Comparison of ENCODE assay signal across 18 cellular contexts in the genomic region with DNA sequence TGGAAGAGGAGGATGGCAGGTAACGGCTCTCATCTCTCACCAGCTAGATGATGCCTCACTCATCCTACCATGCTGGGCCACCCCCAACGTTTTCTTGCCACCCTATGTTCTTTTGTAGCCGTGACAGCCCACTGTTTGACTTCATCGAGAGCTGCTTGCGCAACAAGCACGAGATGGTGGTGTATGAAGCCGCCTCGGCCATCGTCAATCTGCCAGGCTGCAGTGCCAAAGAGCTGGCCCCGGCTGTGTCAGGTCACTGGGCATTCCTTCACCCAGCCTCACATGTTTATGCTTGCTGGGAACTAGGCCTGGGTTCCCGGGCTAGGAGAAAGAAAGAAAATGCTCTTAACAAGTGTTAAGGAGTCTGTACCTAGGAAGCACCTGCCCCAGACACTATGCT. TPM values are rescaled to one million over a fixed set of nuclear protein-coding genes. Genes with fewer than 3 reads are reported as not detected.
A peak's percentile ranks its signal among the peaks of the same experiment; 100 is the strongest.
DNase-seq lines count a peak whose midpoint lies in the region; ATAC-seq, FAIRE-seq and TF ChIP-seq lines count a peak whose summit lies in the region.
"Had no signal": no experiment of that assay in that cellular context is flagged by ENCODE, and none has a peak within 500 bp of the region (broad histone marks: within the 10 kb centered on the region; RNA-seq: fewer than 3 reads in every experiment).

No MANE protein-coding gene starts in this region.

- H3K27ac Mint-ChIP-seq in stimulated activated effector memory CD8-positive, alpha-beta T cell treated with anti-CD3 and anti-CD28 coated beads, Interleukin-12 subunit alpha, Interleukin-12 subunit beta, amount 100 ng/mL, for 72 hours, result peak overlapping the region; percentile 36

- in situ Hi-C loops in IMR-90 (cut with MboI; ENCODE audit: low sequenced_read_pairs) (no loop called here), K562 (cut with MboI) (no loop called here), HepG2 (cut with HindIII; ENCODE audit: extremely low pct_ligation_motif_present, low pct_unique_long_range_greater_than_20kb) (no loop called here)

- H3K4me3 ChIP-seq in IMR-90 (ENCODE audit: insufficient read depth, low read depth, low read length) (no peak overlapping the region), K562 (no peak overlapping the region), HepG2 (replicated peaks in 1 of 3; ENCODE audit: insufficient read depth in 1 of 3, low read depth in 2 of 3, low read length in 3 of 3) (no peak overlapping the region), breast epithelium (no peak overlapping the region)
- H3K4me3 ChIP-seq: GM23248 had no signal

- H3K27ac ChIP-seq in IMR-90 (ENCODE audit: insufficient read depth, low read length) (no peak overlapping the region), K562 (ENCODE audit: extremely low read depth, low read depth, low read length) (no peak overlapping the region), HepG2 (ENCODE audit: extremely low read length, insufficient read depth, low read length) (no peak overlapping the region), breast epithelium (no peak overlapping the region)
- H3K27ac ChIP-seq: C4-2B, GM23248 had no signal

- dilution Hi-C loops in IMR-90 (cut with HindIII; ENCODE audit: low sequenced_read_pairs, unreplicated experiment), result no loop called here

- no peak overlapping the region for H3K4me3 Mint-ChIP-seq in stimulated activated effector memory CD8-positive, alpha-beta T cell treated with anti-CD3 and anti-CD28 coated beads, Interleukin-12 subunit alpha, Interleukin-12 subunit beta, amount 100 ng/mL, for 72 hours

- H4K5ac ChIP-seq in IMR-90 (ENCODE audit: low read depth, low read length), result no peak overlapping the region

- H3K4me1 Mint-ChIP-seq in stimulated activated effector memory CD8-positive, alpha-beta T cell treated with anti-CD3 and anti-CD28 coated beads, Interleukin-12 subunit alpha, Interleukin-12 subunit beta, amount 100 ng/mL, for 72 hours, result peaks cover 24% of the 10 kb centered on the region

- H2AFZ ChIP-seq in IMR-90 (replicated peaks; ENCODE audit: low read length, poor library complexity) (no peak overlapping the region), K562 (ENCODE audit: low read depth, low read length) (no peak overlapping the region), HepG2 (ENCODE audit: low read length) (no peak overlapping the region)
- H2AFZ ChIP-seq: GM23248 had no signal

- CTCF ChIA-PET in IMR-90 (lab: Yijun Ruan, JAX), result no interaction called here
- CTCF ChIA-PET in K562 (lab: Yijun Ruan, JAX; ENCODE audit: low intra/inter-chr PET ratio), result no interaction called here
- CTCF ChIA-PET in HepG2 (lab: Yijun Ruan, JAX; ENCODE audit: low intra/inter-chr PET ratio, low total read pairs), result no interaction called here

- H2AK5ac ChIP-seq in IMR-90 (ENCODE audit: low read depth, low read length), result no peak overlapping the region

- BruUV-seq in IMR-90 (replicated peaks; lab: Mats Ljungman, UMichigan) (no TSS peak), K562 (replicated peaks; lab: Mats Ljungman, UMichigan) (no TSS peak), HepG2 (replicated peaks; lab: Mats Ljungman, UMichigan) (no TSS peak)

- no peak overlapping the region for H2BK20ac ChIP-seq in IMR-90 (ENCODE audit: low read depth, low read length)

- H3K4ac ChIP-seq in IMR-90 (ENCODE audit: low read depth, low read length), result no peak overlapping the region

- H3K27me3 ChIP-seq in IMR-90 (ENCODE audit: control insufficient read depth, insufficient read depth, low read length) (no peaks in the 10 kb centered on the region), K562 (ENCODE audit: control insufficient read depth in 2 of 2, insufficient read depth in 2 of 2, low read length in 2 of 2) (no peaks in the 10 kb centered on the region), HepG2 (ENCODE audit: control insufficient read depth in 1 of 2, insufficient read depth in 2 of 2, low read length in 2 of 2) (no peaks in the 10 kb centered on the region), breast epithelium (no peaks in the 10 kb centered on the region)

- H3K18ac ChIP-seq in IMR-90 (ENCODE audit: low read depth, low read length), result no peak overlapping the region

- peaks cover 64% of the 10 kb centered on the region for H4K20me1 ChIP-seq in IMR-90 (ENCODE audit: insufficient read depth, low read length)
- H4K20me1 ChIP-seq in K562 (replicated peaks; ENCODE audit: control insufficient read depth, insufficient read depth, low read length), result 0 out of 2 replicates have a peak, but pooled peaks cover 3% of the 10 kb centered on the region
- peaks cover 3% of the 10 kb centered on the region; the same call in 1 of the 2 replicates for H4K20me1 ChIP-seq in HepG2 (ENCODE audit: insufficient read depth, low read length)

- H3K4me2 ChIP-seq in IMR-90 (ENCODE audit: low read depth, low read length) (no peak overlapping the region), K562 (ENCODE audit: insufficient read depth, low read length) (no peak overlapping the region), HepG2 (ENCODE audit: low read depth, low read length) (no peak overlapping the region)

- H4K8ac ChIP-seq in IMR-90 (ENCODE audit: low read depth in 2 of 2, low read length in 2 of 2), result no peak overlapping the region

- H3K9me3 Mint-ChIP-seq in stimulated activated effector memory CD8-positive, alpha-beta T cell treated with anti-CD3 and anti-CD28 coated beads, Interleukin-12 subunit alpha, Interleukin-12 subunit beta, amount 100 ng/mL, for 72 hours, result no peaks in the 10 kb centered on the region

- TF ChIP-seq CTCF in IMR-90 (conservative IDR thresholded peaks at IDR 0.05; ENCODE audit: low read depth, low read length) (no peak), K562 (IDR thresholded peaks at IDR 0.05 in 2 of 3, conservative IDR thresholded peaks at IDR 0.05 in 1 of 3; ENCODE audit: insufficient read depth in 2 of 3, low read depth in 1 of 3, low read length in 3 of 3) (no peak), HepG2 (CRISPR knock-in tag; IDR thresholded peaks at IDR 0.05) (no peak), breast epithelium (IDR thresholded peaks at IDR 0.05) (no peak)

- no peak overlapping the region for H2AK9ac ChIP-seq in IMR-90 (replicated peaks; ENCODE audit: low read depth, low read length, poor library complexity)

- POLR2A ChIA-PET in IMR-90 (lab: Charles Lee; ENCODE audit: unreplicated experiment) (no interaction called here), K562 (lab: Yijun Ruan, JAX) (interaction anchor here (0.6 to 4.7 kb wide), 2 partner anchors 9 to 15 kb away, joined by 4 to 20 read pairs; no protein-coding TSS in a partner anchor), HepG2 (lab: Yijun Ruan, JAX) (interaction anchor here (1.0 kb wide), 1 partner anchor 8 kb away, joined by 3 read pairs; a partner anchor contains a TSS)

- TF ChIP-seq EP300 in K562 (IDR thresholded peaks at IDR 0.05; ENCODE audit: low read length) (no peak), HepG2 (IDR thresholded peaks at IDR 0.05; ENCODE audit: low read depth in 2 of 2, low read length in 2 of 2) (no peak), HepG2 (CRISPR knock-in tag; IDR thresholded peaks at IDR 0.05; ENCODE audit: borderline replicate concordance) (no peak)

- H3K9ac ChIP-seq in IMR-90 (ENCODE audit: low read depth, low read length) (no peak overlapping the region), K562 (ENCODE audit: insufficient read depth in 1 of 2, low read depth in 2 of 2, low read length in 2 of 2) (no peak overlapping the region), HepG2 (ENCODE audit: insufficient read depth, low read depth, low read length) (no peak overlapping the region)
- H3K9ac ChIP-seq: GM23248 had no signal

- H3K9me3 ChIP-seq in IMR-90 (ENCODE audit: control insufficient read depth, insufficient read depth, low read length), result no peaks in the 10 kb centered on the region
- no peaks in the 10 kb centered on the region for H3K9me3 ChIP-seq in K562 (replicated peaks; ENCODE audit: control insufficient read depth, insufficient read depth, low read depth, low read length)
- H3K9me3 ChIP-seq in HepG2 (ENCODE audit: low read length), result no peaks in the 10 kb centered on the region
- H3K9me3 ChIP-seq in breast epithelium, result no peaks in the 10 kb centered on the region

- H3K23ac ChIP-seq in IMR-90 (ENCODE audit: low read depth, low read length), result no peak overlapping the region

- peaks cover 10% of the 10 kb centered on the region for H3K9me1 ChIP-seq in IMR-90 (ENCODE audit: insufficient read depth, low read length)
- no peaks in the 10 kb centered on the region for H3K9me1 ChIP-seq in K562 (ENCODE audit: control insufficient read depth, insufficient read depth, low read length)

- WGBS in IMR-90 (ENCODE audit: extremely low coverage in 2 of 2, insufficient read length in 1 of 2), 2 experiments, result no CpG with 5 or more reads among the region's 11 CpGs
- WGBS in K562 (ENCODE audit: insufficient coverage, low coverage, missing lambda C conversion rate), result 87% methylated on average over 8 of the region's 11 CpGs
- WGBS in HepG2 (ENCODE audit: low lambda C conversion rate), result 98% methylated on average over 10 of the region's 11 CpGs

- H4K91ac ChIP-seq in IMR-90 (ENCODE audit: insufficient read depth, low read depth, low read length), result no peak overlapping the region

- ATAC-seq in IMR-90 (ENCODE audit: low read depth) (no peak), K562 (no peak), HepG2 (no peak), GM21619 (IDR thresholded peaks at IDR 0.05; ENCODE audit: unreplicated experiment) (no peak), GM21423 (IDR thresholded peaks at IDR 0.05; ENCODE audit: unreplicated experiment) (no peak)
- no peak for ATAC-seq in stimulated activated effector memory CD8-positive, alpha-beta T cell treated with anti-CD3 and anti-CD28 coated beads, Interleukin-12 subunit alpha, Interleukin-12 subunit beta, amount 100 ng/mL, for 72 hours
- ATAC-seq: HCT116, SK-N-SH treated with all-trans-retinoic acid at 6 μM for 48 hours had no signal

- TF ChIP-seq POLR2A in IMR-90 (IDR thresholded peaks at IDR 0.05; ENCODE audit: low read depth, low read length) (no peak), K562 (conservative IDR thresholded peaks at IDR 0.05) (no peak), HepG2 (IDR thresholded peaks at IDR 0.05; ENCODE audit: insufficient read depth in 1 of 2, low read depth in 2 of 2, low read length in 2 of 2) (no peak; a peak in 1 of 4 replicates), breast epithelium (IDR thresholded peaks at IDR 0.05) (no peak)

- H3K56ac ChIP-seq in IMR-90 (ENCODE audit: extremely low read depth, insufficient read depth, low read length), result no peak overlapping the region

- H3K4me1 ChIP-seq in IMR-90 (ENCODE audit: control insufficient read depth, insufficient read depth, low read length) (peaks cover 4% of the 10 kb centered on the region), K562 (replicated peaks in 1 of 2; ENCODE audit: control insufficient read depth in 2 of 2, insufficient read depth in 2 of 2, low read length in 2 of 2) (no peaks in the 10 kb centered on the region), HepG2 (ENCODE audit: insufficient read depth, low read length) (peaks cover 7% of the 10 kb centered on the region; the same call in 1 of the 2 replicates), breast epithelium (no peaks in the 10 kb centered on the region)

- no peak for DNase-seq in IMR-90
- DNase-seq in K562 (ENCODE audit: extremely low read depth in 1 of 4, low spot score in 3 of 4), result no peak
- DNase-seq in HepG2 (ENCODE audit: low spot score), result no peak
- no peak for DNase-seq in stimulated activated effector memory CD8-positive, alpha-beta T cell treated with anti-CD3 and anti-CD28 coated beads, Interleukin-12 subunit alpha, Interleukin-12 subunit beta, amount 100 ng/mL, for 72 hours (ENCODE audit: low spot score in 2 of 2)
- DNase-seq in breast epithelium (ENCODE audit: low spot score in 2 of 2), result no peak
- DNase-seq: AML-193, DMS79 treated with DMSO at 0.1 percent for 48 hours, GM23248, KG1, NCI-H1694 treated with DMSO at 0.1 percent for 48 hours, NCI-H774, OCI-M1, SIG-M5 had no signal

- H3K36me3 ChIP-seq in IMR-90 (ENCODE audit: control insufficient read depth, insufficient read depth, low read length) (peaks cover 76% of the 10 kb centered on the region), K562 (ENCODE audit: control insufficient read depth, insufficient read depth, low read length) (peaks cover 83% of the 10 kb centered on the region), HepG2 (replicated peaks in 1 of 2; ENCODE audit: control insufficient read depth in 1 of 2, insufficient read depth in 2 of 2, low read length in 2 of 2) (peaks cover 56 to 89% of the 10 kb centered on the region in 2 experiments), breast epithelium (peaks cover 41% of the 10 kb centered on the region)

- TF ChIP-seq RAD21 in IMR-90 (IDR thresholded peaks at IDR 0.05; ENCODE audit: low read length) (no peak), K562 (CRISPR knock-in tag; conservative IDR thresholded peaks at IDR 0.05 in 1 of 2, IDR thresholded peaks at IDR 0.05 in 1 of 2) (no peak), HepG2 (CRISPR knock-in tag; IDR thresholded peaks at IDR 0.05) (no peak)

- no peak overlapping the region for H2BK15ac ChIP-seq in IMR-90 (ENCODE audit: low read depth, low read length)

- intact Hi-C loops in IMR-90 (cut with micrococcal nuclease), result no loop called here
- intact Hi-C loops in K562 (cut with micrococcal nuclease), result no loop called here
- intact Hi-C loops in HepG2 (cut with micrococcal nuclease; ENCODE audit: unreplicated experiment), result no loop called here
- intact Hi-C loops in breast epithelium (cut with DNase I; ENCODE audit: low total_unique reads), result no loop called here

- H3K79me2 ChIP-seq in K562 (ENCODE audit: control insufficient read depth, insufficient read depth, low read length) (no peaks in the 10 kb centered on the region), HepG2 (ENCODE audit: insufficient read depth, low read length) (no peaks in the 10 kb centered on the region)

- H3K36me3 Mint-ChIP-seq in stimulated activated effector memory CD8-positive, alpha-beta T cell treated with anti-CD3 and anti-CD28 coated beads, Interleukin-12 subunit alpha, Interleukin-12 subunit beta, amount 100 ng/mL, for 72 hours, result peaks cover 100% of the 10 kb centered on the region

- FAIRE-seq in K562 (lab: Jason Lieb, UNC), result no peak
- FAIRE-seq in HepG2 (lab: Jason Lieb, UNC), result no peak

- H2BK120ac ChIP-seq in IMR-90 (ENCODE audit: low read depth, low read length), result no peak overlapping the region

- H3K14ac ChIP-seq in IMR-90 (replicated peaks; ENCODE audit: low read depth, low read length), result no peak overlapping the region

- no peak overlapping the region for H2BK5ac ChIP-seq in IMR-90 (ENCODE audit: low read depth, low read length, poor library complexity, severe bottlenecking)

- H3K79me1 ChIP-seq in IMR-90 (ENCODE audit: low read depth in 1 of 2, low read length in 2 of 2), result peaks cover 56 to 85% of the 10 kb centered on the region in 2 experiments

RNA-seq across cellular contexts. Expression of a gene that starts 8.2 kb away (rescaled TPM):
- total RNA-seq in IMR-90 (2012; rRNA removed) (440 and 446 TPM in 2 replicates), K562 (2014; rRNA removed) (88.0 and 96.4 TPM in 2 replicates), K562 (2014; rRNA removed; fragmentation: Illumina TruSeq; extraction: Trizol) (73.9 and 74.6 TPM in 2 replicates), K562 (2015; rRNA removed; fragmentation: Illumina TruSeq; extraction: Trizol) (62.0 and 65.1 TPM in 2 replicates), K562 (2021) (85.4 and 94.8 TPM in 2 replicates), HepG2 (2016; rRNA removed; fragmentation: Illumina TruSeq; extraction: Trizol) (166 and 201 TPM in 2 replicates), breast epithelium (100 to 1,000 TPM in 2 of 3 donors, 10 to 100 TPM in 1; 82.6 to 121 (median 102) TPM)
- polyA plus RNA-seq in IMR-90 (2012; rRNA removed) (179 and 203 TPM in 2 replicates), K562 (2011; rRNA removed) (40.3 and 73.4 TPM in 2 replicates), K562 (2014; fragmentation: Illumina TruSeq; extraction: Trizol) (56.8 and 62.4 TPM in 2 replicates), K562 (2014; fragmentation: Nextera tagmentation; extraction: Ambion mirVana) (100 to 1,000 TPM in 1 of 2 experiments, 10 to 100 TPM in 1; 40.6 to 105 TPM), K562 (2014; rRNA removed) (37.1 and 47.9 TPM in 2 replicates), HepG2 (2011; rRNA removed) (96.0 and 98.6 TPM in 2 replicates)
- 129 and 134 TPM in 2 replicates for polyA plus RNA-seq in IMR-90 (2012; cell fraction: cytosol; rRNA removed)
- 177 and 240 TPM in 2 replicates for polyA plus RNA-seq in IMR-90 (2012; cell fraction: nucleus; rRNA removed; ENCODE audit: low replicate concordance)
- total RNA-seq in K562 (2011; cell fraction: chromatin; rRNA removed; ENCODE audit: low replicate concordance), result 181 and 256 TPM in 2 replicates
- total RNA-seq in K562 (2011; cell fraction: nucleolus; rRNA removed), result 148 and 149 TPM in 2 replicates
- 109 and 139 TPM in 2 replicates for total RNA-seq in K562 (2011; cell fraction: nucleoplasm; rRNA removed)
- polyA plus RNA-seq in K562 (2011; cell fraction: cytosol; rRNA removed), result 47.0 and 48.0 TPM in 2 replicates
- polyA plus RNA-seq in K562 (2011; cell fraction: nucleus; rRNA removed), result 111 and 116 TPM in 2 replicates
- polyA plus RNA-seq in K562 (2012), result 82.5 and 120 TPM in 2 replicates
- 115 and 157 TPM in 2 replicates for polyA minus RNA-seq in K562 (2011; rRNA and poly(A)+ RNA removed)
- 70.3 and 92.6 TPM in 2 replicates for polyA minus RNA-seq in K562 (2011; cell fraction: cytosol; rRNA and poly(A)+ RNA removed)
- polyA minus RNA-seq in K562 (2011; cell fraction: nucleus; rRNA and poly(A)+ RNA removed), result 59.0 and 102 TPM in 2 replicates
- 32.6 and 33.3 TPM in 2 replicates for total RNA-seq in HepG2 (2016; cell fraction: cytosol; rRNA removed; fragmentation: Illumina TruSeq; extraction: Trizol; ENCODE audit: low read depth)
- total RNA-seq in HepG2 (2016; cell fraction: insoluble cytoplasmic fraction; rRNA removed; fragmentation: Illumina TruSeq; extraction: Trizol), result 161 and 187 TPM in 2 replicates
- 53.2 and 59.5 TPM in 2 replicates for total RNA-seq in HepG2 (2016; cell fraction: membrane; rRNA removed; fragmentation: Illumina TruSeq; extraction: Trizol)
- total RNA-seq in HepG2 (2016; cell fraction: nucleus; rRNA removed; fragmentation: Illumina TruSeq; extraction: Trizol), result 112 and 137 TPM in 2 replicates
- 50.1 and 58.7 TPM in 2 replicates for polyA plus RNA-seq in HepG2 (2011; cell fraction: cytosol; rRNA removed)
- 113 and 136 TPM in 2 replicates for polyA plus RNA-seq in HepG2 (2011; cell fraction: nucleus; rRNA removed)
- polyA plus RNA-seq in HepG2 (2012), result 104 and 119 TPM in 2 replicates
- 13.1 and 15.7 TPM in 2 replicates for polyA plus RNA-seq in HepG2 (2016; cell fraction: cytosol; fragmentation: Illumina TruSeq; extraction: Trizol; ENCODE audit: low read depth)
- 185 and 197 TPM in 2 replicates for polyA plus RNA-seq in HepG2 (2016; cell fraction: insoluble cytoplasmic fraction; fragmentation: Illumina TruSeq; extraction: Trizol; ENCODE audit: low read depth)
- 21.2 and 23.0 TPM in 2 replicates for polyA plus RNA-seq in HepG2 (2016; cell fraction: membrane; fragmentation: Illumina TruSeq; extraction: Trizol; ENCODE audit: low read depth)
- 168 and 188 TPM in 2 replicates for polyA plus RNA-seq in HepG2 (2016; cell fraction: nucleus; fragmentation: Illumina TruSeq; extraction: Trizol; ENCODE audit: insufficient read depth, low read depth)
- 210 and 345 TPM in 2 replicates for polyA minus RNA-seq in HepG2 (2011; rRNA and poly(A)+ RNA removed; ENCODE audit: low replicate concordance)
- polyA minus RNA-seq in HepG2 (2011; cell fraction: cytosol; rRNA and poly(A)+ RNA removed), result 121 and 122 TPM in 2 replicates
- polyA minus RNA-seq in HepG2 (2011; cell fraction: nucleus; rRNA and poly(A)+ RNA removed), result 147 and 157 TPM in 2 replicates

RNA-seq across cellular contexts. Expression of a gene that starts 21.1 kb away (rescaled TPM):
- total RNA-seq in IMR-90 (2012; rRNA removed) (25.8 and 26.0 TPM in 2 replicates), K562 (2014; rRNA removed) (23.5 and 36.1 TPM in 2 replicates), K562 (2014; rRNA removed; fragmentation: Illumina TruSeq; extraction: Trizol) (18.8 and 20.2 TPM in 2 replicates), K562 (2015; rRNA removed; fragmentation: Illumina TruSeq; extraction: Trizol) (18.1 and 20.6 TPM in 2 replicates), K562 (2021) (34.7 and 42.6 TPM in 2 replicates), HepG2 (2016; rRNA removed; fragmentation: Illumina TruSeq; extraction: Trizol) (37.5 and 52.4 TPM in 2 replicates), breast epithelium (10 to 100 TPM; 32.3 to 40.5 (median 32.8) TPM)
- polyA plus RNA-seq in IMR-90 (2012; rRNA removed) (25.9 and 30.5 TPM in 2 replicates), K562 (2011; rRNA removed) (21.7 and 24.8 TPM in 2 replicates), K562 (2014; fragmentation: Illumina TruSeq; extraction: Trizol) (45.3 and 46.9 TPM in 2 replicates), K562 (2014; fragmentation: Nextera tagmentation; extraction: Ambion mirVana) (10 to 100 TPM; 23.0 to 25.2 TPM), K562 (2014; rRNA removed) (26.7 and 27.6 TPM in 2 replicates), HepG2 (2011; rRNA removed) (16.1 and 20.1 TPM in 2 replicates)
- polyA plus RNA-seq in IMR-90 (2012; cell fraction: cytosol; rRNA removed), result 16.8 and 25.4 TPM in 2 replicates
- 11.2 and 17.5 TPM in 2 replicates for polyA plus RNA-seq in IMR-90 (2012; cell fraction: nucleus; rRNA removed; ENCODE audit: low replicate concordance)
- 5.1 and 8.1 TPM in 2 replicates for total RNA-seq in K562 (2011; cell fraction: chromatin; rRNA removed; ENCODE audit: low replicate concordance)
- 6.2 and 9.0 TPM in 2 replicates for total RNA-seq in K562 (2011; cell fraction: nucleolus; rRNA removed)
- 5.4 and 7.0 TPM in 2 replicates for total RNA-seq in K562 (2011; cell fraction: nucleoplasm; rRNA removed)
- polyA plus RNA-seq in K562 (2011; cell fraction: cytosol; rRNA removed), result 15.4 and 17.0 TPM in 2 replicates
- polyA plus RNA-seq in K562 (2011; cell fraction: nucleus; rRNA removed), result 12.7 and 14.4 TPM in 2 replicates
- 34.9 and 43.6 TPM in 2 replicates for polyA plus RNA-seq in K562 (2012)
- 14.1 and 16.4 TPM in 2 replicates for polyA minus RNA-seq in K562 (2011; rRNA and poly(A)+ RNA removed)
- 13.3 and 19.9 TPM in 2 replicates for polyA minus RNA-seq in K562 (2011; cell fraction: cytosol; rRNA and poly(A)+ RNA removed)
- 4.2 and 6.3 TPM in 2 replicates for polyA minus RNA-seq in K562 (2011; cell fraction: nucleus; rRNA and poly(A)+ RNA removed)
- total RNA-seq in HepG2 (2016; cell fraction: cytosol; rRNA removed; fragmentation: Illumina TruSeq; extraction: Trizol; ENCODE audit: low read depth), result 5.9 and 6.0 TPM in 2 replicates
- 39.9 and 50.0 TPM in 2 replicates for total RNA-seq in HepG2 (2016; cell fraction: insoluble cytoplasmic fraction; rRNA removed; fragmentation: Illumina TruSeq; extraction: Trizol)
- total RNA-seq in HepG2 (2016; cell fraction: membrane; rRNA removed; fragmentation: Illumina TruSeq; extraction: Trizol), result 15.6 and 17.9 TPM in 2 replicates
- 19.5 and 22.8 TPM in 2 replicates for total RNA-seq in HepG2 (2016; cell fraction: nucleus; rRNA removed; fragmentation: Illumina TruSeq; extraction: Trizol)
- 12.5 and 16.0 TPM in 2 replicates for polyA plus RNA-seq in HepG2 (2011; cell fraction: cytosol; rRNA removed)
- 7.8 and 11.5 TPM in 2 replicates for polyA plus RNA-seq in HepG2 (2011; cell fraction: nucleus; rRNA removed)
- polyA plus RNA-seq in HepG2 (2012), result 23.1 and 26.3 TPM in 2 replicates
- 10.2 and 11.1 TPM in 2 replicates for polyA plus RNA-seq in HepG2 (2016; cell fraction: cytosol; fragmentation: Illumina TruSeq; extraction: Trizol; ENCODE audit: low read depth)
- 61.1 and 65.6 TPM in 2 replicates for polyA plus RNA-seq in HepG2 (2016; cell fraction: insoluble cytoplasmic fraction; fragmentation: Illumina TruSeq; extraction: Trizol; ENCODE audit: low read depth)
- 16.9 and 18.1 TPM in 2 replicates for polyA plus RNA-seq in HepG2 (2016; cell fraction: membrane; fragmentation: Illumina TruSeq; extraction: Trizol; ENCODE audit: low read depth)
- 34.4 and 36.9 TPM in 2 replicates for polyA plus RNA-seq in HepG2 (2016; cell fraction: nucleus; fragmentation: Illumina TruSeq; extraction: Trizol; ENCODE audit: insufficient read depth, low read depth)
- 9.7 and 17.6 TPM in 2 replicates for polyA minus RNA-seq in HepG2 (2011; rRNA and poly(A)+ RNA removed; ENCODE audit: low replicate concordance)
- polyA minus RNA-seq in HepG2 (2011; cell fraction: cytosol; rRNA and poly(A)+ RNA removed), result 12.7 and 20.2 TPM in 2 replicates
- polyA minus RNA-seq in HepG2 (2011; cell fraction: nucleus; rRNA and poly(A)+ RNA removed), result 7.2 and 8.7 TPM in 2 replicates
